ENCODE assay signal across 7 cellular contexts in the genomic region with DNA sequence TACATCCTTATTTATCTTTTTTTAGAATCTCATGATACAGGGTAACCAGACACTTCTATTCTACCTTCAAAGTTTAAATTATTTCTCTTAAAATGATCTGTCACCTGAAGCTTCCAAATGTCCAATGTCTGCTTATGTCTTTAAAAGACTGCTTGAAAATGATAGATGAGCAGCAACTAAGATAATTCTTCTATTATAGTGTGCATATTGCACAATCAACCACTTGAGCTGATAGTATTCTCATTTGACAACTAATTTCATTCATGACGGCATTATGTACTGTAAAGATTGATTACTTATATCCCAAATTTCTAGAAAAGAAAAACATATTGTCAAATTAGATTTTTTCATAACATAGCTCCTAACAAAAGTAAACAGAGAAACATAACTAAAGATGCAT.
"Had no signal": no experiment of that assay in that cellular context is flagged by ENCODE, and none has a peak within 500 bp of the region (broad histone marks: within the 10 kb centered on the region; RNA-seq: fewer than 3 reads in every experiment).

No MANE protein-coding gene starts in this region.

- DNase-seq: GDM1, GF-D8 had no signal

- ATAC-seq: GM12878 had no signal

- FAIRE-seq: GM12878, GM12891, GM12892, GM18507, GM19239 had no signal

- H3K4me3 ChIP-seq: GM12878 had no signal
